ENCODE assay signal across 27 cellular contexts in the genomic region with DNA sequence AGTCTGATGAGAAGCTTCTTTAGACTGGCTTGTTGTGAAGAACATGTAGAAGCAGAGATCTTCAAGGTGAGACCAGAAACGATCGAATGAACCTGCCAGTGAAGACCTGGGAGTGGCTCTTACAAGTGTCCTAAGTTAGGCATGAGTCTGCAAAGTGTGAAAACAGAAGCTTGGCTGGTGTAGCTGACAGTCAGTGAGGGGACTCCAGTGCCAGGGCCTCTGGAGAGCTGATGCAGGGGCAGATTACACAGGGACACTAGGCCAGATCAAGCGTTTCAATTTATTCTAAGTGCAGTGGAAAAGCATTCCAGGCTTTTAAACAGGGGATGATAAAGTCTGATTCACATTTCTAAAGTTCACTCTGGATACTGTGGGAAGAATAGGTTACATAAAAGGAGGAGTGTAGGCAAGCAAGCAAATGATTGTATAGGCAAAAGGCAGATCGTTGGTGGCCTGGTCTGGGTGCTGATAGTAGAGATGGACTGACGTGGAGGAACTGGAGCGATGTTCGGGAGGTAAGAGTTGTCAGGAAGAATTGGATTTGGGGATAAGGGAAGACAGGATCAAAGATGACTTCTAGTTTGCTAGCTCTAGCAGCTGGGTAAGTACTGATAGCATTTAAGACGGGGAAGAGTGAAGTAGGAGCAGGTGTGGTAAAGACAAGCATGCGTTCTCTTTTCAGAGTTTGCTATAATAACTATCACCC.
DNase-seq lines count a peak whose midpoint lies in the region; ATAC-seq and TF ChIP-seq lines count a peak whose summit lies in the region.
"Had no signal": no experiment of that assay in that cellular context is flagged by ENCODE, and none has a peak within 500 bp of the region (broad histone marks: within the 10 kb centered on the region; RNA-seq: fewer than 3 reads in every experiment).

No MANE protein-coding gene starts in this region.

- in situ Hi-C loops in brain microvascular endothelial cell (cut with HindIII; ENCODE audit: low pct_ligation_motif_present, low sequenced_read_pairs) = no loop called here

- no peak overlapping the region for H4K5ac ChIP-seq in mesendoderm (ENCODE audit: low read length)

- no peak overlapping the region for H3K27ac ChIP-seq in left ventricle myocardium inferior (replicated peaks)
- H3K27ac ChIP-seq in mesendoderm (ENCODE audit: low read depth, low read length) = no peak overlapping the region
- no peak overlapping the region for H3K27ac ChIP-seq in brain microvascular endothelial cell
- H3K27ac ChIP-seq: body of pancreas, gastroesophageal sphincter, prostate gland, RWPE1, SK-N-MC had no signal

- H3K23ac ChIP-seq in mesendoderm (ENCODE audit: low read length) = no peak overlapping the region

- POLR2A ChIA-PET in activated CD4-positive, alpha-beta memory T cell treated with anti-CD3 and anti-CD28 coated beads for 36 hours (lab: Charles Lee) = no interaction called here

- DNase-seq in Right ventricle myocardium superior (no peak), left ventricle myocardium inferior (no peak), erythroblast (lab: John Stamatoyannopoulos, UW) (peak; percentile 67 to 71), mesendoderm (peak; percentile 11), brain microvascular endothelial cell (no peak), activated gamma-delta T cell (lab: John Stamatoyannopoulos, UW) (no peak), CD1c-positive myeloid dendritic cell (ENCODE audit: extremely low spot score) (no peak)
- DNase-seq in activated CD4-positive, alpha-beta memory T cell treated with anti-CD3 and anti-CD28 coated beads for 36 hours = no peak
- DNase-seq: activated naive CD4-positive, alpha-beta T cell treated with anti-CD3 and anti-CD28 coated beads, Interleukin-2, amount 50 U/mL, for 16 hours; body of pancreas; CD4-positive, alpha-beta T cell; dorsolateral prefrontal cortex; GOT3; HFFc6; NCI-H146; NCI-H2107; OCI-M1; stimulated activated CD4-positive, alpha-beta T cell treated with anti-CD3 and anti-CD28 coated beads, Interleukin-15, amount 100 ng/mL, for 24 hours; stimulated activated CD4-positive, alpha-beta T cell treated with anti-CD3 and anti-CD28 coated beads, Interleukin-4, amount 100 ng/mL, for 4 hours had no signal

- no peak overlapping the region for H2BK120ac ChIP-seq in mesendoderm (ENCODE audit: low read depth, low read length)

- no peak overlapping the region for H3K4ac ChIP-seq in mesendoderm (ENCODE audit: low read depth, low read length)

- H3K4me2 ChIP-seq in mesendoderm (ENCODE audit: low read length) = no peak overlapping the region

- no peak overlapping the region for H3K18ac ChIP-seq in mesendoderm (ENCODE audit: low read length)

- no peaks in the 10 kb centered on the region for H3K9me3 ChIP-seq in left ventricle myocardium inferior (replicated peaks)
- H3K9me3 ChIP-seq: body of pancreas, gastroesophageal sphincter, prostate gland had no signal

- no peak overlapping the region for H3K4me3 ChIP-seq in left ventricle myocardium inferior
- no peak overlapping the region for H3K4me3 ChIP-seq in mesendoderm (ENCODE audit: low read length)
- no peak overlapping the region for H3K4me3 ChIP-seq in brain microvascular endothelial cell (ENCODE audit: low read depth, low read length)
- H3K4me3 ChIP-seq: body of pancreas, dorsolateral prefrontal cortex, gastroesophageal sphincter, prostate gland, SK-N-MC had no signal

- H3K4me1 Mint-ChIP-seq in activated CD4-positive, alpha-beta memory T cell treated with anti-CD3 and anti-CD28 coated beads for 36 hours (ENCODE audit: low read depth) = no peaks in the 10 kb centered on the region
- H3K4me1 Mint-ChIP-seq: activated T-helper 17 cell treated with anti-CD3 and anti-CD28 coated beads, Interleukin-2, amount 50 U/mL, for 72 hours; IgD-negative memory B cell had no signal

- CTCF ChIA-PET in activated CD4-positive, alpha-beta memory T cell treated with anti-CD3 and anti-CD28 coated beads for 36 hours (lab: Charles Lee) = no interaction called here

- no peaks in the 10 kb centered on the region for H3K27me3 ChIP-seq in left ventricle myocardium inferior (ENCODE audit: low read depth)
- no peaks in the 10 kb centered on the region for H3K27me3 ChIP-seq in mesendoderm (ENCODE audit: insufficient read depth, low read length, poor library complexity)
- no peaks in the 10 kb centered on the region for H3K27me3 ChIP-seq in brain microvascular endothelial cell (replicated peaks)
- H3K27me3 ChIP-seq: body of pancreas, dorsolateral prefrontal cortex, gastroesophageal sphincter had no signal

- H4K8ac ChIP-seq in mesendoderm (ENCODE audit: low read depth, low read length) = no peak overlapping the region

- H3K9me3 Mint-ChIP-seq in activated CD4-positive, alpha-beta memory T cell treated with anti-CD3 and anti-CD28 coated beads for 36 hours = no peaks in the 10 kb centered on the region
- H3K9me3 Mint-ChIP-seq: activated T-helper 17 cell treated with anti-CD3 and anti-CD28 coated beads, Interleukin-2, amount 50 U/mL, for 72 hours; CD4-positive, alpha-beta T cell; IgD-negative memory B cell; T-helper 1 cell treated with Interleukin-12 subunit alpha and Interleukin-12 subunit beta and Interleukin-4 antibody, amounts not matched to agents 30 μg/mL and 1 μg/mL, for 36 hours; type B pancreatic cell had no signal

- peak; percentile 41 for ATAC-seq in Right ventricle myocardium superior (ENCODE audit: poor library complexity)
- ATAC-seq: activated T-helper 17 cell treated with anti-CD3 and anti-CD28 coated beads, Interleukin-2, amount 50 U/mL, for 72 hours; body of pancreas; gastroesophageal sphincter had no signal

- H3K4me1 ChIP-seq in left ventricle myocardium inferior = peaks cover 18% of the 10 kb centered on the region
- no peaks in the 10 kb centered on the region for H3K4me1 ChIP-seq in mesendoderm (ENCODE audit: control insufficient read depth, low read depth, low read length)
- H3K4me1 ChIP-seq: prostate gland had no signal

- no peak for TF ChIP-seq CTCF in left ventricle myocardium inferior (IDR thresholded peaks at IDR 0.05; ENCODE audit: borderline replicate concordance)
- TF ChIP-seq CTCF in brain microvascular endothelial cell (IDR thresholded peaks at IDR 0.05; ENCODE audit: low read depth, low read length, missing control alignments) = no peak

- H3K79me1 ChIP-seq in mesendoderm (ENCODE audit: low read length) = no peaks in the 10 kb centered on the region

- H2AK5ac ChIP-seq in mesendoderm (ENCODE audit: low read length) = no peak overlapping the region

- H3K9ac ChIP-seq in mesendoderm (ENCODE audit: low read length) = no peak overlapping the region

- no CpG with 5 or more reads among the region's 9 CpGs for WGBS in mesendoderm (ENCODE audit: extremely low coverage, insufficient coverage, low lambda C conversion rate)

- H2BK15ac ChIP-seq in mesendoderm (replicated peaks; ENCODE audit: low read depth) = no peak overlapping the region

- no peaks in the 10 kb centered on the region for H3K27me3 Mint-ChIP-seq in activated CD4-positive, alpha-beta memory T cell treated with anti-CD3 and anti-CD28 coated beads for 36 hours
- H3K27me3 Mint-ChIP-seq: activated T-helper 17 cell treated with anti-CD3 and anti-CD28 coated beads, Interleukin-2, amount 50 U/mL, for 72 hours; CD4-positive, alpha-beta T cell; IgD-negative memory B cell; type B pancreatic cell had no signal

- intact Hi-C loops in Right ventricle myocardium superior (cut with DNase I) = no loop called here
- intact Hi-C loops in left ventricle myocardium inferior (cut with micrococcal nuclease) = no loop called here
- intact Hi-C loops in activated CD4-positive, alpha-beta memory T cell treated with anti-CD3 and anti-CD28 coated beads for 36 hours (cut with micrococcal nuclease) = no loop called here

- H3K27ac Mint-ChIP-seq in activated CD4-positive, alpha-beta memory T cell treated with anti-CD3 and anti-CD28 coated beads for 36 hours = no peak overlapping the region
- H3K27ac Mint-ChIP-seq: activated T-helper 17 cell treated with anti-CD3 and anti-CD28 coated beads, Interleukin-2, amount 50 U/mL, for 72 hours; CD4-positive, alpha-beta T cell; HFFc6; IgD-negative memory B cell; T-helper 1 cell treated with Interleukin-12 subunit alpha and Interleukin-12 subunit beta and Interleukin-4 antibody, amounts not matched to agents 30 μg/mL and 1 μg/mL, for 36 hours; type B pancreatic cell had no signal

- H3K36me3 Mint-ChIP-seq in activated CD4-positive, alpha-beta memory T cell treated with anti-CD3 and anti-CD28 coated beads for 36 hours = no peaks in the 10 kb centered on the region
- H3K36me3 Mint-ChIP-seq: type B pancreatic cell had no signal

- no peaks in the 10 kb centered on the region for H3K79me2 ChIP-seq in mesendoderm (ENCODE audit: control insufficient read depth, insufficient read depth, low read length)

- no peak overlapping the region for H3K56ac ChIP-seq in mesendoderm (ENCODE audit: low read length)

- H2BK5ac ChIP-seq in mesendoderm (ENCODE audit: low read length) = no peak overlapping the region

- H3K36me3 ChIP-seq in left ventricle myocardium inferior = no peaks in the 10 kb centered on the region
- H3K36me3 ChIP-seq in mesendoderm (ENCODE audit: control insufficient read depth, insufficient read depth, low read length) = no peaks in the 10 kb centered on the region
- no peaks in the 10 kb centered on the region for H3K36me3 ChIP-seq in brain microvascular endothelial cell (replicated peaks)
- H3K36me3 ChIP-seq: gastroesophageal sphincter, prostate gland had no signal

- no peak for TF ChIP-seq POLR2A in erythroblast (IDR thresholded peaks at IDR 0.05; ENCODE audit: low read length)

- H3K4me3 Mint-ChIP-seq in activated CD4-positive, alpha-beta memory T cell treated with anti-CD3 and anti-CD28 coated beads for 36 hours = no peak overlapping the region
- H3K4me3 Mint-ChIP-seq: activated T-helper 17 cell treated with anti-CD3 and anti-CD28 coated beads, Interleukin-2, amount 50 U/mL, for 72 hours; CD4-positive, alpha-beta T cell; HFFc6; IgD-negative memory B cell; T-helper 1 cell treated with Interleukin-12 subunit alpha and Interleukin-12 subunit beta and Interleukin-4 antibody, amounts not matched to agents 30 μg/mL and 1 μg/mL, for 36 hours; type B pancreatic cell had no signal

Comparison
In these comparisons a context has a peak if more than half of its experiments do, and no peak if none do; other contexts are left out.
1. DNase-seq: peak in erythroblast (2 of 2) and mesendoderm (single experiment); none in Right ventricle myocardium superior (single experiment), left ventricle myocardium inferior (single experiment), brain microvascular endothelial cell (single experiment), activated CD4-positive, alpha-beta memory T cell treated with anti-CD3 and anti-CD28 coated beads for 36 hours (single experiment), activated gamma-delta T cell (single experiment) and CD1c-positive myeloid dendritic cell (single experiment).